In genomic region chr16:11265124-11265523, GRCh38 we compare ENCODE assay signal across 1 cellular context.
TF ChIP-seq lines count a peak whose summit lies in the region.

No MANE protein-coding gene starts in this region.

TF ChIP-seq in K562, 482 proteins besides CTCF, POLR2A, EP300 and RAD21:
- TF ChIP-seq BCOR (IDR thresholded peaks at IDR 0.05) (peak; percentile 43; the same call in 1 of the 2 replicates), GTF2B (IDR thresholded peaks at IDR 0.05; ENCODE audit: extremely low read depth, insufficient read length) (no peak), SMAD2 (IDR thresholded peaks at IDR 0.05; ENCODE audit: low read depth, low read length) (no peak), CBX1 (IDR thresholded peaks at IDR 0.05; ENCODE audit: low read depth) (0 out of 2 replicates have a peak, but pooled peaks have one; percentile 37), PHF20 (IDR thresholded peaks at IDR 0.05; ENCODE audit: partially characterized antibody) (no peak), RBM25 (IDR thresholded peaks at IDR 0.05; ENCODE audit: low read depth, low read length, severe bottlenecking) (peak; percentile 91), KDM1A (IDR thresholded peaks at IDR 0.05) (peak; percentile 26 to 37; a peak in 2 of 4 replicates)
